ENCODE assay signal across 27 cellular contexts in the genomic region with DNA sequence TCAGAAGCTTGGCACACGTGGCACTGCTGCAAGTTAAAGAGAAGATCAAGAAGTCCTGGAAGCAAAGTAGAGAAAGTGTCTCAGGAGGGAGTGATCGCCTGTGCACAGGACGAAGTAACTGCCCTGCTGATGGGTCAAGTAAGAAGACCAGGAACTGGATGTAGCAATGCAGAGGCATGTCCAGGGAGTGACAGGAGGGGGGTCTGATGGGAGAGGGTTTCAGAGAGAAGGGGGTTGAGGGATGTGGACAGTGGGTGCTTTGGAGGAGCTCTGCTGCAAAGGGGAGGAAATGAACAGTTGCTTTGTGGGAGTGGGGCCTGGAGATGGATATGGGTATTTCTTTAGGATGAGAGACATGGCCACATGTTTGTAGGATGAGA.
"Had no signal": no experiment of that assay in that cellular context is flagged by ENCODE, and none has a peak within 500 bp of the region (broad histone marks: within the 10 kb centered on the region; RNA-seq: fewer than 3 reads in every experiment).

No MANE protein-coding gene starts in this region.

- H3K27me3 Mint-ChIP-seq: activated CD4-positive, alpha-beta memory T cell treated with anti-CD3 and anti-CD28 coated beads, Interleukin-2, amount 10 ng/mL, durations not matched to agents 7 days and 5 days; activated CD4-positive, alpha-beta T cell treated with anti-CD3 and anti-CD28 coated beads for 36 hours had no signal

- H3K27ac ChIP-seq: ascending aorta, body of pancreas, SJCRH30, VCaP had no signal

- H3K4me3 Mint-ChIP-seq: activated CD4-positive, alpha-beta memory T cell treated with anti-CD3 and anti-CD28 coated beads, Interleukin-2, amount 10 ng/mL, durations not matched to agents 7 days and 5 days; activated CD4-positive, alpha-beta T cell treated with anti-CD3 and anti-CD28 coated beads for 36 hours; activated naive CD8-positive, alpha-beta T cell treated with anti-CD3 and anti-CD28 coated beads, Interleukin-2, amount 50 U/mL, for 24 hours; activated T-helper 17 cell treated with anti-CD3 and anti-CD28 coated beads, Interleukin-2, amount 50 U/mL, for 72 hours; central memory CD8-positive, alpha-beta T cell had no signal

- ATAC-seq: activated CD4-positive, alpha-beta T cell treated with anti-CD3 and anti-CD28 coated beads for 36 hours; activated naive CD8-positive, alpha-beta T cell treated with anti-CD3 and anti-CD28 coated beads, Interleukin-2, amount 50 U/mL, for 24 hours; activated T-helper 17 cell treated with anti-CD3 and anti-CD28 coated beads, Interleukin-2, amount 50 U/mL, for 72 hours; body of pancreas had no signal

- H3K9me3 Mint-ChIP-seq: activated naive CD8-positive, alpha-beta T cell treated with anti-CD3 and anti-CD28 coated beads, Interleukin-2, amount 50 U/mL, for 24 hours; activated T-helper 17 cell treated with anti-CD3 and anti-CD28 coated beads, Interleukin-2, amount 50 U/mL, for 72 hours; central memory CD8-positive, alpha-beta T cell had no signal

- FAIRE-seq: bronchial epithelial cell had no signal

- H3K4me1 Mint-ChIP-seq: activated CD4-positive, alpha-beta memory T cell treated with anti-CD3 and anti-CD28 coated beads, Interleukin-2, amount 10 ng/mL, durations not matched to agents 7 days and 5 days; activated CD4-positive, alpha-beta T cell treated with anti-CD3 and anti-CD28 coated beads for 36 hours; activated naive CD8-positive, alpha-beta T cell treated with anti-CD3 and anti-CD28 coated beads, Interleukin-2, amount 50 U/mL, for 24 hours; activated T-helper 17 cell treated with anti-CD3 and anti-CD28 coated beads, Interleukin-2, amount 50 U/mL, for 72 hours; central memory CD8-positive, alpha-beta T cell had no signal

- H3K9me3 ChIP-seq: ascending aorta, body of pancreas, SK-N-SH had no signal

- H3K4me3 ChIP-seq: ascending aorta, body of pancreas, SJCRH30 had no signal

- H3K36me3 ChIP-seq: ascending aorta, SJCRH30 had no signal

- H3K4me2 ChIP-seq: SK-N-SH had no signal

- H3K27ac Mint-ChIP-seq: activated CD4-positive, alpha-beta memory T cell treated with anti-CD3 and anti-CD28 coated beads, Interleukin-2, amount 10 ng/mL, durations not matched to agents 7 days and 5 days; activated CD4-positive, alpha-beta T cell treated with anti-CD3 and anti-CD28 coated beads for 36 hours; activated naive CD8-positive, alpha-beta T cell treated with anti-CD3 and anti-CD28 coated beads, Interleukin-2, amount 50 U/mL, for 24 hours; activated T-helper 17 cell treated with anti-CD3 and anti-CD28 coated beads, Interleukin-2, amount 50 U/mL, for 72 hours had no signal

- H3K27me3 ChIP-seq: ascending aorta, body of pancreas had no signal

- DNase-seq: activated CD4-positive, alpha-beta memory T cell treated with anti-CD3 and anti-CD28 coated beads, Interleukin-2, amount 10 ng/mL, durations not matched to agents 7 days and 5 days; activated CD4-positive, alpha-beta T cell treated with anti-CD3 and anti-CD28 coated beads for 36 hours; activated CD4-positive, alpha-beta T cell treated with anti-CD3 and anti-CD28 coated beads, Interleukin-2, amount 50 U/mL, for 1 hour; activated CD4-positive, CD25-positive, alpha-beta regulatory T cell; activated naive CD4-positive, alpha-beta T cell treated with anti-CD3 and anti-CD28 coated beads, Interleukin-2, amount 50 U/mL, for 16 hours; activated naive CD8-positive, alpha-beta T cell treated with anti-CD3 and anti-CD28 coated beads, Interleukin-2, amount 50 U/mL, for 24 hours; activated T-cell treated with anti-CD3 and anti-CD28 coated beads for 4 hours; activated T-cell treated with anti-CD3 and anti-CD28 coated beads, Interleukin-2, amount 50 U/mL, for 48 hours; amniotic stem cell; KG1; NCI-H1092 treated with DMSO at 0.1 percent for 48 hours; NCI-H1417 treated with DMSO at 0.1 percent for 48 hours; NCI-H1694; NCI-H2029; NCI-H2107; NCI-H2171 treated with DMSO at 0.1 percent for 48 hours; NCI-H226; NCI-H510A; NCI-H526 treated with DMSO at 0.1 percent for 48 hours; SJCRH30 had no signal

- H3K4me1 ChIP-seq: ascending aorta, body of pancreas, SJCRH30 had no signal

- H3K9ac ChIP-seq: SK-N-SH had no signal
